19 cellular contexts compared by ENCODE assay signal in the genomic region with DNA sequence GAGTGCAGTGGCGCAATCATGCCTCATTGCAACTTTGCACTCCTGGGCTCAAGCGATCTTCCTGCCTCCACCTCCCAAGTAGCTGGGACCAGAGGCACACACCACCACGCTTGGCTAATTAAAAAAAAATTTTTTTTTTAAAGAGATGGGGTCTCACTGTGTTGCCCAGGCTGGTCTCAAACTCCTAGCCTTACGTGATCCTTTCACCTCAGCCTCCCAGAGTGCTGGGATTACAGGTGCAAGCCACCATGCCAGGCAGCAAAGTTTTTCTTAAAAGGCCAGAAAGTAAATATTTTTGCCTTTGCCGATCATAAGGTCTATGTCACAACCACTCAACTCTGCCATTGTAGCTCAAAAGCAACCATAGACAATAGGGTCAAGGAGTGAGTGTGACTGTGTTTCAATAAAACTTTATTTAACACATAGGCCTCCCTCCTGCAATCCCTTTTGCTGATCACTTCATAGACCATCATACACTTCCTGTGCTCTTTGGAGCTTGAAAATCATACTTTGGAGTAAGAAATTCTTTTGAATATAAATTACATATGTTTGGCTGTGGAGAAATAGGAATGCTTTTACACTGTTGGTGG. TPM values are rescaled to one million over a fixed set of nuclear protein-coding genes. Genes with fewer than 3 reads are reported as not detected.
DNase-seq lines count a peak whose midpoint lies in the region; ATAC-seq and TF ChIP-seq lines count a peak whose summit lies in the region.
"Had no signal": no experiment of that assay in that cellular context is flagged by ENCODE, and none has a peak within 500 bp of the region (broad histone marks: within the 10 kb centered on the region; RNA-seq: fewer than 3 reads in every experiment).

No MANE protein-coding gene starts in this region.

- peak overlapping the region; percentile 64 for H3K27ac Mint-ChIP-seq in activated T-cell treated with anti-CD3 and anti-CD28 coated beads, Interleukin-2, amount 50 U/mL, for 24 hours
- peak overlapping the region; percentile 53 to 98 (median 82) for H3K27ac Mint-ChIP-seq in CD4-positive, alpha-beta memory T cell
- H3K27ac Mint-ChIP-seq in T-helper 17 cell (peak overlapping the region; percentile 96), HFFc6 (no peak overlapping the region)

- CTCF ChIA-PET in CD4-positive, alpha-beta memory T cell (lab: Charles Lee; ENCODE audit: partially characterized antibody): no interaction called here

- H3K27me3 ChIP-seq in CD4-positive, alpha-beta memory T cell (ENCODE audit: insufficient read depth, low read length): no peaks in the 10 kb centered on the region
- H3K27me3 ChIP-seq: Peyer's patch had no signal

- H3K27ac ChIP-seq in CD4-positive, alpha-beta memory T cell (ENCODE audit: low read depth, low read length): peak overlapping the region; percentile 15
- peak overlapping the region; percentile 100 for H3K27ac ChIP-seq in epithelial cell of prostate
- H3K27ac ChIP-seq: A549, C4-2B, GM23248, Peyer's patch had no signal

- H3K4me3 Mint-ChIP-seq in activated T-cell treated with anti-CD3 and anti-CD28 coated beads, Interleukin-2, amount 50 U/mL, for 24 hours: no peak overlapping the region
- peak overlapping the region in 1 of 8 donors; percentile 39 for H3K4me3 Mint-ChIP-seq in CD4-positive, alpha-beta memory T cell
- peak overlapping the region; percentile 50 for H3K4me3 Mint-ChIP-seq in T-helper 17 cell
- no peak overlapping the region for H3K4me3 Mint-ChIP-seq in HFFc6

- H3K4me3 ChIP-seq in CD4-positive, alpha-beta memory T cell (ENCODE audit: low read length in 2 of 2): no peak overlapping the region
- H3K4me3 ChIP-seq: A549, GM23248, Peyer's patch had no signal

- H3K27me3 Mint-ChIP-seq in activated T-cell treated with anti-CD3 and anti-CD28 coated beads, Interleukin-2, amount 50 U/mL, for 24 hours: no peaks in the 10 kb centered on the region
- no peaks in the 10 kb centered on the region for H3K27me3 Mint-ChIP-seq in CD4-positive, alpha-beta memory T cell
- H3K27me3 Mint-ChIP-seq in T-helper 17 cell: no peaks in the 10 kb centered on the region
- H3K27me3 Mint-ChIP-seq in HFFc6 (ENCODE audit: insufficient read depth): no peaks in the 10 kb centered on the region

- TF ChIP-seq CTCF in HFFc6 (IDR thresholded peaks at IDR 0.05): no peak

- H3K36me3 ChIP-seq in CD4-positive, alpha-beta memory T cell (ENCODE audit: insufficient read depth, low read length): no peaks in the 10 kb centered on the region
- H3K36me3 ChIP-seq: Peyer's patch had no signal

- peaks cover 21% of the 10 kb centered on the region for H3K36me3 Mint-ChIP-seq in activated T-cell treated with anti-CD3 and anti-CD28 coated beads, Interleukin-2, amount 50 U/mL, for 24 hours (ENCODE audit: low read depth)
- H3K36me3 Mint-ChIP-seq in CD4-positive, alpha-beta memory T cell: peaks cover 4 to 19% of the 10 kb centered on the region in 2 donors
- H3K36me3 Mint-ChIP-seq in T-helper 17 cell (ENCODE audit: low read depth) (peaks cover 3% of the 10 kb centered on the region), HFFc6 (ENCODE audit: low read depth) (no peaks in the 10 kb centered on the region)

- ATAC-seq in T-helper 17 cell (no peak), GM21825 (IDR thresholded peaks at IDR 0.05; ENCODE audit: unreplicated experiment) (no peak)
- ATAC-seq: A549 had no signal

- no peaks in the 10 kb centered on the region for H3K9me3 ChIP-seq in CD4-positive, alpha-beta memory T cell (ENCODE audit: control insufficient read depth in 1 of 2, low read length in 2 of 2)
- H3K9me3 ChIP-seq in T-helper 17 cell (ENCODE audit: control insufficient read depth, low read length, poor library complexity, severe bottlenecking): no peaks in the 10 kb centered on the region
- H3K9me3 ChIP-seq: A549, Peyer's patch had no signal

- intact Hi-C loops in CD4-positive, alpha-beta memory T cell (cut with micrococcal nuclease): no loop called here

- no peak for DNase-seq in activated T-cell treated with anti-CD3 and anti-CD28 coated beads, Interleukin-2, amount 50 U/mL, for 24 hours
- no peak for DNase-seq in activated T-cell treated with anti-CD3 and anti-CD28 coated beads, Interleukin-2, amount 50 U/mL, for 48 hours
- no peak for DNase-seq in CD4-positive, alpha-beta memory T cell
- no peak for DNase-seq in T-helper 17 cell
- no peak for DNase-seq in epithelial cell of prostate (ENCODE audit: low read depth, low spot score)
- DNase-seq in HFFc6: no peak
- DNase-seq in SW480 (ENCODE audit: low spot score): no peak
- DNase-seq: DND-41, GDM1, GM23248, IMR-90, NCI-H1417 treated with DMSO at 0.1 percent for 48 hours, NCI-H2029 treated with DMSO at 0.1 percent for 48 hours, NCI-H510A, Peyer's patch, SHP77 treated with DMSO at 0.1 percent for 48 hours had no signal

- POLR2A ChIA-PET in CD4-positive, alpha-beta memory T cell (lab: Charles Lee; ENCODE audit: partially characterized antibody): interaction anchor here (2.0 to 12.8 kb wide), 2 partner anchors 10 to 36 kb away, joined by 6 to 240 read pairs; no protein-coding TSS in a partner anchor

- peaks cover 55% of the 10 kb centered on the region for H3K4me1 ChIP-seq in CD4-positive, alpha-beta memory T cell (ENCODE audit: insufficient read depth, low read length)

- peaks cover 78% of the 10 kb centered on the region for H3K4me1 Mint-ChIP-seq in activated T-cell treated with anti-CD3 and anti-CD28 coated beads, Interleukin-2, amount 50 U/mL, for 24 hours (ENCODE audit: low read depth)
- H3K4me1 Mint-ChIP-seq in CD4-positive, alpha-beta memory T cell: peaks cover 41 to 84% (median 58%) of the 10 kb centered on the region in 4 donors
- H3K4me1 Mint-ChIP-seq in T-helper 17 cell (peaks cover 41% of the 10 kb centered on the region), HFFc6 (ENCODE audit: low read depth) (peaks cover 29% of the 10 kb centered on the region)

- no peaks in the 10 kb centered on the region for H3K9me3 Mint-ChIP-seq in activated T-cell treated with anti-CD3 and anti-CD28 coated beads, Interleukin-2, amount 50 U/mL, for 24 hours
- H3K9me3 Mint-ChIP-seq in CD4-positive, alpha-beta memory T cell: no peaks in the 10 kb centered on the region
- H3K9me3 Mint-ChIP-seq in HFFc6: no peaks in the 10 kb centered on the region

RNA-seq across cellular contexts. Expression of gene PITPNC1, which starts 48.6 kb away (rescaled TPM):
- 10 to 100 TPM; 68.4 to 71.2 TPM for total RNA-seq in CD4-positive, alpha-beta memory T cell
- 100 to 1,000 TPM; 109 to 124 TPM for polyA plus RNA-seq in CD4-positive, alpha-beta memory T cell
- total RNA-seq in T-helper 17 cell: 10 to 100 TPM; 72.9 to 82.0 TPM
- total RNA-seq in HFFc6 (2021; fragmentation: NEBNext Ultra II Directional; extraction: Animal tissue kit (Norgen Biotek cat#: 25700)): 10 to 100 TPM in 1 of 6 experiments, 1 to 10 TPM in 5; 6.9 to 11.1 (median 7.7) TPM

RNA-seq across cellular contexts. Expression of gene PSMD12, which starts 59.3 kb away (rescaled TPM):
- total RNA-seq in CD4-positive, alpha-beta memory T cell: 10 to 100 TPM; 46.9 to 48.8 TPM
- 10 to 100 TPM; 34.5 to 49.8 TPM for polyA plus RNA-seq in CD4-positive, alpha-beta memory T cell
- 10 to 100 TPM; 43.4 to 53.8 TPM for total RNA-seq in T-helper 17 cell
- total RNA-seq in HFFc6 (2021; fragmentation: NEBNext Ultra II Directional; extraction: Animal tissue kit (Norgen Biotek cat#: 25700)): 10 to 100 TPM; 62.3 to 74.4 (median 73.2) TPM

Comparison
In these comparisons a context has a peak if more than half of its experiments do, and no peak if none do; other contexts are left out.
1. RNA of gene PITPNC1, which starts 48.6 kb away (total RNA-seq): 72.9 to 82.0 TPM in T-helper 17 cell and 68.4 to 71.2 TPM in CD4-positive, alpha-beta memory T cell; 6.9 to 11.1 TPM in HFFc6; every median in the first group is over 4 times any median in the second.